8 cellular contexts compared by ENCODE assay signal in the genomic region with DNA sequence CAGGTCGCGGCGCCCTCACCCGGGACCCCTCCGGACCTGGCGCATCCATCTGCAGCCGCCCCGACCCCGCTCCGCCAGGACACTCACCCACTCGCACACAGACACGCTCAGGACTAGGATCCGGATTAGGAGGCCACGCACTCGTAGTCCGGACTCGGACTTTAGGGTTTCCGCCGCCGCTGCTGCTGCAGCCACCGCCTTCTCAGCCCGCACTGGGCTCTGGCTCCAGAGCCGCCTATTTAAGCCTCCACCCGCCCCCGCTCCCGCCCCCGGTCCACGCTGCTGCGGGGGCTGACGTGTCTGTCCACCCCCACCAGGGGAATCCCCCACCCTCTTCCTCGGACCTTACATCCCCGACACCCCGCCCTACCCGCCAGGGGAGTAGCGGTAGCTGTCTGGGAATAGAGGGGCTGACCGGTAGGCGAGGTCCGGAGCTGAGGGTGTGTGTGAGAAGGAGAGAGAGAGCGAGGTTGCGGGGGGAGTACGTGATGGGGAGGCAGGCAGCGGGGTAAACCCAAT. TPM values are rescaled to one million over a fixed set of nuclear protein-coding genes. Genes with fewer than 3 reads are reported as not detected.
DNase-seq lines count a peak whose midpoint lies in the region; ATAC-seq and TF ChIP-seq lines count a peak whose summit lies in the region.

A gene with protein sequence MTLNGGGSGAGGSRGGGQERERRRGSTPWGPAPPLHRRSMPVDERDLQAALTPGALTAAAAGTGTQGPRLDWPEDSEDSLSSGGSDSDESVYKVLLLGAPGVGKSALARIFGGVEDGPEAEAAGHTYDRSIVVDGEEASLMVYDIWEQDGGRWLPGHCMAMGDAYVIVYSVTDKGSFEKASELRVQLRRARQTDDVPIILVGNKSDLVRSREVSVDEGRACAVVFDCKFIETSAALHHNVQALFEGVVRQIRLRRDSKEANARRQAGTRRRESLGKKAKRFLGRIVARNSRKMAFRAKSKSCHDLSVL (minus strand): TSS at position 214 of the 519 bp plus-strand sequence. CDS start 356 bp downstream, outside the sequence.

- H3K4me1 ChIP-seq in breast epithelium, result peaks cover 0 to 6% of the 10 kb centered on the region in 2 donors
- H3K4me1 ChIP-seq in thymus (ENCODE audit: control insufficient read depth, insufficient read depth, low read length), result peaks cover 4% of the 10 kb centered on the region

- WGBS in thymus, result 14% methylated on average over 42 of the region's 42 CpGs
- 10 to 17% methylated on average over 23 to 26 of the region's 42 CpGs for WGBS in lower leg skin, 2 donors

- ATAC-seq in left colon, result peak; percentile 15

- H3K36me3 ChIP-seq in breast epithelium (no peaks in the 10 kb centered on the region), thymus (ENCODE audit: control insufficient read depth, insufficient read depth) (no peaks in the 10 kb centered on the region)

- intact Hi-C loops in breast epithelium (cut with DNase I; ENCODE audit: low total_unique reads), result no loop called here
- intact Hi-C loops in left colon (cut with DNase I, micrococcal nuclease), result no loop called here
- intact Hi-C loops in posterior cingulate gyrus (cut with DNase I), result no loop called here
- intact Hi-C loops in lower leg skin (cut with DNase I; ENCODE audit: low total_unique reads), result no loop called here

- H3K27me3 ChIP-seq in breast epithelium (peaks cover 0 to 4% of the 10 kb centered on the region in 2 donors), thymus (ENCODE audit: control insufficient read depth, insufficient read depth) (peaks cover 47% of the 10 kb centered on the region)

- TF ChIP-seq CTCF in HFF-Myc (IDR thresholded peaks at IDR 0.05; ENCODE audit: low read depth, low read length, missing control alignments), result no peak
- TF ChIP-seq CTCF in breast epithelium (IDR thresholded peaks at IDR 0.05), result no peak
- TF ChIP-seq CTCF in lower leg skin (IDR thresholded peaks at IDR 0.05), result no peak

- H3K27ac ChIP-seq in breast epithelium, result peak within 1 kb of the TSS; percentile 17 to 74
- no peak within 1 kb of the TSS for H3K27ac ChIP-seq in thymus (ENCODE audit: low read depth)

- TF ChIP-seq POLR2A in breast epithelium (IDR thresholded peaks at IDR 0.05), result no peak
- no peak for TF ChIP-seq POLR2A in lower leg skin (IDR thresholded peaks at IDR 0.05)

- H3K9me3 ChIP-seq in breast epithelium (no peaks in the 10 kb centered on the region), thymus (ENCODE audit: control insufficient read depth) (peaks cover 1% of the 10 kb centered on the region)

- H3K4me3 ChIP-seq in HFF-Myc (replicated peaks; ENCODE audit: low read depth, low read length) (peak within 1 kb of the TSS; percentile 33), breast epithelium (peak within 1 kb of the TSS; percentile 45 to 70 (median 51)), thymus (ENCODE audit: low read length) (peak within 1 kb of the TSS; percentile 10), lower leg skin (ENCODE audit: low read depth, poor library complexity, severe bottlenecking) (no peak within 1 kb of the TSS)

- DNase-seq in AG20443 (ENCODE audit: low spot score), result peak; percentile 55
- no peak for DNase-seq in HFF-Myc (ENCODE audit: extremely low read depth, low read depth)
- no peak for DNase-seq in breast epithelium (ENCODE audit: low spot score in 2 of 2)
- no peak for DNase-seq in left colon
- no peak for DNase-seq in posterior cingulate gyrus
- DNase-seq in activated gamma-delta T cell (lab: John Stamatoyannopoulos, UW), result no peak
- DNase-seq in lower leg skin (ENCODE audit: low spot score in 2 of 2), result no peak

RNA-seq across cellular contexts. Expression of the gene that starts here (rescaled TPM):
- total RNA-seq in breast epithelium, result 10 to 100 TPM in 1 of 3 donors, 1 to 10 TPM in 2; 7.7 to 11.1 (median 8.0) TPM
- 1 to 10 TPM; 3.9 to 4.4 TPM for total RNA-seq in left colon
- 13.3 TPM for polyA plus RNA-seq in thymus
- 10 to 100 TPM in 2 of 4 donors, 1 to 10 TPM in 2; 5.9 to 34.3 (median 17.4) TPM for total RNA-seq in lower leg skin
